In the genomic region with DNA sequence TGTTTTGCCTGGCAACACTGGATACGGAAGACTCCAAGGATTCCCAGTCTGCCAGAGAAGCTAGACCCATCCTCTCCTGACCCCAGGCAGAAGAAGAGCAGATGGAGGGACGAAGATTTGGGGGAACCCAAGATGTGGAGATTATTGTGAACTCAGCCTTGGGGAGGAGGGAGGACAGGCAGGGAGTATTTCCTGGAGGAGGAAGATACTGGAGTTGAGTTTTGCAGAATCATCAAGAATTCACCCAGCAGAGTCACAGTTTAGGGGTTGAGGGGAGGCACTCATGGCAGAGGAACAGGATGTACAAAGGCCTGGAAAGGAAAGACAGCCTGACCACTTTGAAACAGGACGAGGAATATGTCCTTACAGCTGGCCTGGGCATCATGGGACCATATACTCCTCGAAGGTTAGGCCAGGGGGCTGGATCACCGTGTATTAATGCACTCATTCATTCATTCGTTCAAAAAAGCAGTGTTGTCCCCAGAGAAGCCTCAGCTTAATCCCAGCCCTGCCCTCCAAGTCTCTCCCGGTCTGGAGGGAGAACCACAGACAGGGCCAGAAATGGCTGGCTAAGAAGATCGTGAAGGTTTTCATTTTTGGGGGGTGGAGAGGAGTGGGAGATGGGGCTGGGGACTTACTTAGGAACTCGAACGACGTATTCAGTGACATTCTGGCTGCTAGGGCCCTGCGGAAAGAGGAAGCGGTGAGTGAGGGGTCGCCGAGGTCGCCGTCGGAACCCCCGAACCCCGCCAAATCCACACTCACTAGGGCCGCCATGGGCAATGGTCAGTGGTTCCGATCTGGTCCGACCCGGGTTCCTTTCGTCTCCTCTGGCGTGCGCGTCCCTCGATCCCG, we compare ENCODE assay signal across 8 cellular contexts. TPM values are rescaled to one million over a fixed set of nuclear protein-coding genes. Genes with fewer than 3 reads are reported as not detected.
DNase-seq lines count a peak whose midpoint lies in the region; ATAC-seq and TF ChIP-seq lines count a peak whose summit lies in the region.

No MANE protein-coding gene starts in this region.

- H3K27me3 ChIP-seq in BLaER1 treated with 17β-estradiol and CSF1 and Interleukin-3, amounts not matched to agents 10 nM and 100 nM, result no peaks in the 10 kb centered on the region
- H3K27me3 ChIP-seq in body of pancreas, result no peaks in the 10 kb centered on the region

- TF ChIP-seq CTCF in body of pancreas (IDR thresholded peaks at IDR 0.05), result no peak
- TF ChIP-seq CTCF in mesothelial cell of epicardium (IDR thresholded peaks at IDR 0.05; ENCODE audit: unreplicated experiment), result no peak

- intact Hi-C loops in body of pancreas (cut with DNase I), result no loop called here

- H3K9me3 Mint-ChIP-seq in mesothelial cell of epicardium, result no peaks in the 10 kb centered on the region

- H4K20me1 ChIP-seq in BLaER1 treated with 17β-estradiol and CSF1 and Interleukin-3, amounts not matched to agents 10 nM and 100 nM, result peaks cover 0 to 37% (median 12%) of the 10 kb centered on the region in 11 experiments; a peak in 14 of 22 replicates

- no peaks in the 10 kb centered on the region for H3K9me3 ChIP-seq in BLaER1 treated with 17β-estradiol and CSF1 and Interleukin-3, amounts not matched to agents 10 nM and 100 nM (replicated peaks in 1 of 11)
- no peaks in the 10 kb centered on the region for H3K9me3 ChIP-seq in body of pancreas

- peak overlapping the region; percentile 96 for H3K4me3 Mint-ChIP-seq in mesothelial cell of epicardium

- peaks cover 20 to 44% (median 26%) of the 10 kb centered on the region in 10 experiments for H3K4me1 ChIP-seq in BLaER1 treated with 17β-estradiol and CSF1 and Interleukin-3, amounts not matched to agents 10 nM and 100 nM
- H3K4me1 ChIP-seq in body of pancreas, result peaks cover 21% of the 10 kb centered on the region

- DNase-seq in body of pancreas (no peak), mesothelial cell of epicardium (ENCODE audit: low spot score in 2 of 2, unreplicated experiment in 2 of 2) (no peak), globus pallidus (ENCODE audit: low spot score) (no peak)
- DNase-seq in activated CD4-positive, alpha-beta T cell treated with anti-CD3 and anti-CD28 coated beads for 4 hours, result no peak

- peaks cover 24% of the 10 kb centered on the region for H3K4me1 Mint-ChIP-seq in mesothelial cell of epicardium

- peaks cover 10% of the 10 kb centered on the region for H3K36me3 Mint-ChIP-seq in mesothelial cell of epicardium

- H3K27me3 Mint-ChIP-seq in mesothelial cell of epicardium (ENCODE audit: low read depth), result no peaks in the 10 kb centered on the region

- peak overlapping the region; percentile 84 to 94 (median 91) for H3K9ac ChIP-seq in BLaER1 treated with 17β-estradiol and CSF1 and Interleukin-3, amounts not matched to agents 10 nM and 100 nM

- peaks cover 39 to 47% (median 44%) of the 10 kb centered on the region in 11 experiments for H3K36me3 ChIP-seq in BLaER1 treated with 17β-estradiol and CSF1 and Interleukin-3, amounts not matched to agents 10 nM and 100 nM
- peaks cover 7 to 15% of the 10 kb centered on the region in 2 donors for H3K36me3 ChIP-seq in body of pancreas (replicated peaks in 1 of 2; ENCODE audit: insufficient read depth in 1 of 2, low read depth in 2 of 2)

- peak; percentile 15 for ATAC-seq in HG03439 (IDR thresholded peaks at IDR 0.05; ENCODE audit: unreplicated experiment)
- ATAC-seq in body of pancreas, result no peak
- ATAC-seq in HG02885 (IDR thresholded peaks at IDR 0.05; ENCODE audit: poor library complexity, unreplicated experiment), result no peak
- no peak for ATAC-seq in HG03354 (IDR thresholded peaks at IDR 0.05; ENCODE audit: poor library complexity, severe bottlenecking, unreplicated experiment)

- WGBS in body of pancreas, 2 donors, result 5 to 18% methylated on average over 14 to 30 of the region's 30 CpGs

- H3K4me2 ChIP-seq in BLaER1 treated with 17β-estradiol and CSF1 and Interleukin-3, amounts not matched to agents 10 nM and 100 nM, result peak overlapping the region; percentile 74 to 99 (median 93)

- H3K4me3 ChIP-seq in BLaER1 treated with 17β-estradiol and CSF1 and Interleukin-3, amounts not matched to agents 10 nM and 100 nM, result peak overlapping the region; percentile 74 to 94 (median 90)
- peak overlapping the region; percentile 65 to 73 for H3K4me3 ChIP-seq in body of pancreas

- no peak for TF ChIP-seq POLR2A in body of pancreas (IDR thresholded peaks at IDR 0.05)

- peak overlapping the region; percentile 81 to 97 (median 94) for H3K27ac ChIP-seq in BLaER1 treated with 17β-estradiol and CSF1 and Interleukin-3, amounts not matched to agents 10 nM and 100 nM
- peak overlapping the region in 3 of 4 donors; percentile 86 to 96 (median 93) for H3K27ac ChIP-seq in body of pancreas

- peak overlapping the region; percentile 99 for H3K27ac Mint-ChIP-seq in mesothelial cell of epicardium

RNA-seq across cellular contexts. Expression of gene GTF2F1, which starts 0.5 kb away (rescaled TPM):
- total RNA-seq in body of pancreas, result 10 to 100 TPM; 37.4 to 51.1 TPM
- total RNA-seq in mesothelial cell of epicardium, result 67.4 to 73.8 TPM (median 68.3 TPM) in 3 replicates

RNA-seq across cellular contexts. Expression of gene PSPN, which starts 16.7 kb away (rescaled TPM):
- total RNA-seq in body of pancreas (1 to 10 TPM in 1 of 2 donors, under 1 TPM in 1; 0.52 to 8.6 TPM), mesothelial cell of epicardium (3.5 to 3.8 TPM (median 3.6 TPM) in 3 replicates)

RNA-seq across cellular contexts. Expression of gene ALKBH7, which starts 19.9 kb away (rescaled TPM):
- total RNA-seq in body of pancreas (10 to 100 TPM; 41.2 to 64.6 TPM), mesothelial cell of epicardium (83.7 to 92.9 TPM (median 87.7 TPM) in 3 replicates)

RNA-seq across cellular contexts. Expression of gene CLPP, which starts 31.1 kb away (rescaled TPM):
- total RNA-seq in body of pancreas (10 to 100 TPM; 32.3 to 62.8 TPM), mesothelial cell of epicardium (55.1 to 64.8 TPM (median 58.2 TPM) in 3 replicates)

RNA-seq across cellular contexts. Expression of gene KHSRP, which starts 32.2 kb away (rescaled TPM):
- 10 to 100 TPM; 54.0 to 83.4 TPM for total RNA-seq in body of pancreas
- 375 to 384 TPM (median 380 TPM) in 3 replicates for total RNA-seq in mesothelial cell of epicardium
